Comparison of ENCODE assay signal across 40 cellular contexts in the genomic region with DNA sequence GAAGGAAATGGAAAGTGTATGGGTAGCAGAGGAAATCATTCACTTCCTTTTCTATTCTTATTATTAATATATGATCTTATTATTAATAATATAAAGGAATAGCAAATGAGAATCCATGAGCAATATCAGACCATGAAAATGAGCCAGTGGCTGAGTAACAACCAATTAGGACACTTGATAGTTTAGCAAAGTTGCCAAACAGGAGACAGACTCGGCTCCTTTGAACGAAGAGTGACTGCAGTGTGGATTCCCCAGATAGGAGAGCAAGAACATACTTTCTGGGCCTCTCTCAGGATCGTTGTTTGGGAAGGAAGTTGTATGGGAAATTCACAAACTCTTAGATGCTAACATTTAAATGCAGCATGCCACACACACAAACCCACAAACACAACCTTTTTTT.
"Had no signal": no experiment of that assay in that cellular context is flagged by ENCODE, and none has a peak within 500 bp of the region (broad histone marks: within the 10 kb centered on the region; RNA-seq: fewer than 3 reads in every experiment).

No MANE protein-coding gene starts in this region.

- H3K36me3 Mint-ChIP-seq: brain had no signal

- H3K36me3 ChIP-seq: adrenal gland, ascending aorta, brain microvascular endothelial cell, breast epithelium had no signal

- H3K4me3 ChIP-seq: adrenal gland, ascending aorta, body of pancreas, breast epithelium, cardiac muscle cell had no signal

- FAIRE-seq: astrocyte, bronchial epithelial cell had no signal

- H3K4me3 Mint-ChIP-seq: activated naive CD4-positive, alpha-beta T cell treated with anti-CD3 and anti-CD28 coated beads for 36 hours; activated naive CD4-positive, alpha-beta T cell treated with anti-CD3 and anti-CD28 coated beads, Interleukin-2, amount 10 ng/mL, durations not matched to agents 7 days and 5 days; activated naive CD4-positive, alpha-beta T cell treated with anti-CD3 and anti-CD28 coated beads, Interleukin-2, amount 50 U/mL, for 24 hours; activated naive CD8-positive, alpha-beta T cell; activated naive CD8-positive, alpha-beta T cell treated with anti-CD3 and anti-CD28 coated beads for 36 hours; activated naive CD8-positive, alpha-beta T cell treated with anti-CD3 and anti-CD28 coated beads, Interleukin-2, amount 10 ng/mL, durations not matched to agents 7 days and 5 days; activated naive CD8-positive, alpha-beta T cell treated with anti-CD3 and anti-CD28 coated beads, Interleukin-2, amount 50 U/mL, for 24 hours; activated T-cell treated with anti-CD3 and anti-CD28 coated beads, Interleukin-2, amount 50 U/mL, for 24 hours; activated T-cell treated with anti-CD3 and anti-CD28 coated beads, Interleukin-2, amount 50 U/mL, for 4 hours; activated T-cell treated with anti-CD3 and anti-CD28 coated beads, Interleukin-2, amount 50 U/mL, for 72 hours; activated T-helper 1 cell treated with anti-CD3 and anti-CD28 coated beads, Interleukin-12 subunit alpha, Interleukin-12 subunit beta, Interleukin-2, Interleukin-4 antibody, amounts not matched to agents 30 ng/mL and 10 ng/mL and 1 ng/mL, durations not matched to agents 14 hours and 24 hours and 36 hours; activated T-helper 17 cell treated with anti-CD3 and anti-CD28 coated beads, Interleukin-2, amount 50 U/mL, for 72 hours; brain; central memory CD8-positive, alpha-beta T cell had no signal

- H3K4me1 Mint-ChIP-seq: activated naive CD4-positive, alpha-beta T cell treated with anti-CD3 and anti-CD28 coated beads, Interleukin-2, amount 10 ng/mL, durations not matched to agents 7 days and 5 days; activated naive CD4-positive, alpha-beta T cell treated with anti-CD3 and anti-CD28 coated beads, Interleukin-2, amount 50 U/mL, for 24 hours; activated naive CD8-positive, alpha-beta T cell treated with anti-CD3 and anti-CD28 coated beads for 36 hours; activated naive CD8-positive, alpha-beta T cell treated with anti-CD3 and anti-CD28 coated beads, Interleukin-2, amount 10 ng/mL, durations not matched to agents 7 days and 5 days; activated naive CD8-positive, alpha-beta T cell treated with anti-CD3 and anti-CD28 coated beads, Interleukin-2, amount 50 U/mL, for 24 hours; activated T-helper 17 cell treated with anti-CD3 and anti-CD28 coated beads, Interleukin-2, amount 50 U/mL, for 72 hours; brain; central memory CD8-positive, alpha-beta T cell had no signal

- H3K27ac ChIP-seq: adrenal gland, ascending aorta, body of pancreas, brain microvascular endothelial cell, breast epithelium, cardiac muscle cell had no signal

- H3K9me3 ChIP-seq: adrenal gland, ascending aorta, body of pancreas, breast epithelium had no signal

- H3K27me3 Mint-ChIP-seq: activated naive CD4-positive, alpha-beta T cell treated with anti-CD3 and anti-CD28 coated beads, Interleukin-2, amount 10 ng/mL, durations not matched to agents 7 days and 5 days; activated naive CD4-positive, alpha-beta T cell treated with anti-CD3 and anti-CD28 coated beads, Interleukin-2, amount 50 U/mL, for 24 hours; activated naive CD8-positive, alpha-beta T cell; activated naive CD8-positive, alpha-beta T cell treated with anti-CD3 and anti-CD28 coated beads for 36 hours; activated naive CD8-positive, alpha-beta T cell treated with anti-CD3 and anti-CD28 coated beads, Interleukin-2, amount 10 ng/mL, durations not matched to agents 7 days and 5 days; activated naive CD8-positive, alpha-beta T cell treated with anti-CD3 and anti-CD28 coated beads, Interleukin-2, amount 50 U/mL, for 24 hours; activated T-cell treated with anti-CD3 and anti-CD28 coated beads, Interleukin-2, amount 50 U/mL, for 24 hours; brain; central memory CD8-positive, alpha-beta T cell had no signal

- DNase-seq: activated effector memory CD4-positive, alpha-beta T cell treated with anti-CD3 and anti-CD28 coated beads, Interleukin-2, amount 50 U/mL, for 16 hours; activated effector memory CD4-positive, alpha-beta T cell treated with Interleukin-2 at 50 U/mL for 16 hours; activated gamma-delta T cell; activated gamma-delta T cell treated with Interleukin-2 at 50 U/mL for 16 hours; activated naive CD4-positive, alpha-beta T cell; activated naive CD4-positive, alpha-beta T cell treated with anti-CD3 and anti-CD28 coated beads for 36 hours; activated naive CD4-positive, alpha-beta T cell treated with anti-CD3 and anti-CD28 coated beads, Interleukin-2, amount 10 ng/mL, durations not matched to agents 7 days and 5 days; activated naive CD4-positive, alpha-beta T cell treated with anti-CD3 and anti-CD28 coated beads, Interleukin-2, amount 50 U/mL, for 16 hours; activated naive CD4-positive, alpha-beta T cell treated with Interleukin-2 at 50 U/mL for 16 hours; activated naive CD8-positive, alpha-beta T cell treated with anti-CD3 and anti-CD28 coated beads for 36 hours; activated naive CD8-positive, alpha-beta T cell treated with anti-CD3 and anti-CD28 coated beads, Interleukin-2, amount 10 ng/mL, durations not matched to agents 7 days and 5 days; activated naive CD8-positive, alpha-beta T cell treated with anti-CD3 and anti-CD28 coated beads, Interleukin-2, amount 50 U/mL, for 24 hours; activated T-cell treated with anti-CD3 and anti-CD28 coated beads, Interleukin-2, amount 50 U/mL, for 1 hour; activated T-cell treated with anti-CD3 and anti-CD28 coated beads, Interleukin-2, amount 50 U/mL, for 24 hours; activated T-cell treated with anti-CD3 and anti-CD28 coated beads, Interleukin-2, amount 50 U/mL, for 4 hours; activated T-cell treated with anti-CD3 and anti-CD28 coated beads, Interleukin-2, amount 50 U/mL, for 48 hours; activated T-cell treated with anti-CD3 and anti-CD28 coated beads, Interleukin-2, amount 50 U/mL, for 72 hours; adrenal gland; amniotic stem cell; amygdala; anterior cingulate cortex; aorta; body of pancreas; brain microvascular endothelial cell; caudate nucleus; central memory CD4-positive, alpha-beta T cell; cerebellar nuclear complex had no signal

- H3K9me3 Mint-ChIP-seq: activated naive CD4-positive, alpha-beta T cell treated with anti-CD3 and anti-CD28 coated beads, Interleukin-2, amount 10 ng/mL, durations not matched to agents 7 days and 5 days; activated naive CD8-positive, alpha-beta T cell treated with anti-CD3 and anti-CD28 coated beads, Interleukin-2, amount 10 ng/mL, durations not matched to agents 7 days and 5 days; activated naive CD8-positive, alpha-beta T cell treated with anti-CD3 and anti-CD28 coated beads, Interleukin-2, amount 50 U/mL, for 24 hours; activated T-cell treated with anti-CD3 and anti-CD28 coated beads, Interleukin-2, amount 50 U/mL, for 4 hours; activated T-cell treated with anti-CD3 and anti-CD28 coated beads, Interleukin-2, amount 50 U/mL, for 72 hours; activated T-helper 17 cell treated with anti-CD3 and anti-CD28 coated beads, Interleukin-2, amount 50 U/mL, for 72 hours; activated T-helper 2 cell treated with anti-CD3 and anti-CD28 coated beads, Interferon-gamma antibody, Interleukin-2, Interleukin-4, amounts not matched to agents 10 μg/mL and 5 μg/mL and 100 μg/mL, durations not matched to agents 14 hours and 24 hours and 36 hours; central memory CD8-positive, alpha-beta T cell had no signal

- H3K27me3 ChIP-seq: adrenal gland, ascending aorta, body of pancreas, brain microvascular endothelial cell, breast epithelium, cardiac muscle cell had no signal

- ATAC-seq: activated naive CD4-positive, alpha-beta T cell treated with anti-CD3 and anti-CD28 coated beads, Interleukin-2, amount 50 U/mL, for 72 hours; activated naive CD8-positive, alpha-beta T cell treated with anti-CD3 and anti-CD28 coated beads, Interleukin-2, amount 50 U/mL, for 24 hours; activated T-cell treated with anti-CD3 and anti-CD28 coated beads, Interleukin-2, amount 50 U/mL, for 4 hours; activated T-cell treated with anti-CD3 and anti-CD28 coated beads, Interleukin-2, amount 50 U/mL, for 72 hours; activated T-helper 17 cell treated with anti-CD3 and anti-CD28 coated beads, Interleukin-2, amount 50 U/mL, for 72 hours; body of pancreas had no signal

- H3K27ac Mint-ChIP-seq: activated naive CD4-positive, alpha-beta T cell treated with anti-CD3 and anti-CD28 coated beads for 36 hours; activated naive CD4-positive, alpha-beta T cell treated with anti-CD3 and anti-CD28 coated beads, Interleukin-2, amount 10 ng/mL, durations not matched to agents 7 days and 5 days; activated naive CD4-positive, alpha-beta T cell treated with anti-CD3 and anti-CD28 coated beads, Interleukin-2, amount 50 U/mL, for 24 hours; activated naive CD4-positive, alpha-beta T cell treated with anti-CD3 and anti-CD28 coated beads, Interleukin-2, amount 50 U/mL, for 72 hours; activated naive CD8-positive, alpha-beta T cell; activated naive CD8-positive, alpha-beta T cell treated with anti-CD3 and anti-CD28 coated beads for 36 hours; activated naive CD8-positive, alpha-beta T cell treated with anti-CD3 and anti-CD28 coated beads, Interleukin-2, amount 10 ng/mL, durations not matched to agents 7 days and 5 days; activated naive CD8-positive, alpha-beta T cell treated with anti-CD3 and anti-CD28 coated beads, Interleukin-2, amount 50 U/mL, for 24 hours; activated T-cell treated with anti-CD3 and anti-CD28 coated beads, Interleukin-2, amount 50 U/mL, for 24 hours; activated T-cell treated with anti-CD3 and anti-CD28 coated beads, Interleukin-2, amount 50 U/mL, for 72 hours; activated T-helper 1 cell treated with anti-CD3 and anti-CD28 coated beads, Interleukin-12 subunit alpha, Interleukin-12 subunit beta, Interleukin-2, Interleukin-4 antibody, amounts not matched to agents 30 ng/mL and 10 ng/mL and 1 ng/mL, durations not matched to agents 14 hours and 24 hours and 36 hours; activated T-helper 17 cell treated with anti-CD3 and anti-CD28 coated beads, Interleukin-2, amount 50 U/mL, for 72 hours; activated T-helper 2 cell treated with anti-CD3 and anti-CD28 coated beads, Interferon-gamma antibody, Interleukin-2, Interleukin-4, amounts not matched to agents 10 μg/mL and 5 μg/mL and 100 μg/mL, durations not matched to agents 14 hours and 24 hours and 36 hours had no signal

- H3K4me1 ChIP-seq: adrenal gland, ascending aorta, body of pancreas, breast epithelium had no signal
